In the genomic region with DNA sequence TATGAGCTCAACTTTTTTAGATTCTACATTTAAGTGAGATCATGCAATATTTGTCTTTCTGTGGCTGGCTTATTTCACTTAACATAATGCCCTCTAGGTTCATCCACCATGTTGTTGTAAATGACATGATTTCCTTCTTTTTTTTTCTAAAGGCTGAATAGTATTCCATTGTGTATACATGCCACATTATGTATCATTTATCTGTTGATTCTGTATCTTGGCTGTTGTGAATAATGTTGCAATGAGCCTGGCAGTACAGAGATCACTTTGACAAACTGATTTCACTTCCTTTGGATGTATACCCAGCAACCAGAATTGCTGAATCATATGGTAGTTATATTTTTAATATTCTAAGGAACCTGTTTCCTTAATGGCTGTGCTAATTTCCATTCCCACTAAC, we compare ENCODE assay signal across 25 cellular contexts. TPM values are rescaled to one million over a fixed set of nuclear protein-coding genes. Genes with fewer than 3 reads are reported as not detected.
A peak's percentile ranks its signal among the peaks of the same experiment; 100 is the strongest.
DNase-seq lines count a peak whose midpoint lies in the region; ATAC-seq, FAIRE-seq and TF ChIP-seq lines count a peak whose summit lies in the region.
"Had no signal": no experiment of that assay in that cellular context is flagged by ENCODE, and none has a peak within 500 bp of the region (broad histone marks: within the 10 kb centered on the region; RNA-seq: fewer than 3 reads in every experiment).

No MANE protein-coding gene starts in this region.

- no peak overlapping the region for H2BK15ac ChIP-seq in H9 (ENCODE audit: low read depth, low read length)

- no peak overlapping the region for H2BK12ac ChIP-seq in H9 (ENCODE audit: insufficient read length, low read depth, low read length)

- peaks cover 12% of the 10 kb centered on the region for H3K36me3 ChIP-seq in K562 (ENCODE audit: control insufficient read depth, insufficient read depth, low read length)
- H3K36me3 ChIP-seq in HepG2 (replicated peaks in 1 of 2; ENCODE audit: control insufficient read depth in 1 of 2, insufficient read depth in 2 of 2, low read length in 2 of 2) = peaks cover 3 to 21% of the 10 kb centered on the region in 2 experiments; a peak in 4 of 5 replicates

- no peak overlapping the region for H3K4me3 Mint-ChIP-seq in activated CD8-positive, alpha-beta memory T cell treated with anti-CD3 and anti-CD28 coated beads, Interleukin-2, amount 10 ng/mL, durations not matched to agents 7 days and 5 days
- H3K4me3 Mint-ChIP-seq in H9 = no peak overlapping the region
- H3K4me3 Mint-ChIP-seq: CD4-positive, alpha-beta T cell had no signal

- no peaks in the 10 kb centered on the region for H3K27me3 Mint-ChIP-seq in activated CD8-positive, alpha-beta memory T cell treated with anti-CD3 and anti-CD28 coated beads, Interleukin-2, amount 10 ng/mL, durations not matched to agents 7 days and 5 days
- H3K27me3 Mint-ChIP-seq in H9 (ENCODE audit: low read depth) = no peaks in the 10 kb centered on the region
- H3K27me3 Mint-ChIP-seq: CD4-positive, alpha-beta T cell had no signal

- in situ Hi-C loops in K562 (cut with MboI) = no loop called here
- in situ Hi-C loops in HepG2 (cut with HindIII; ENCODE audit: extremely low pct_ligation_motif_present, low pct_unique_long_range_greater_than_20kb) = no loop called here

- H3K27me3 ChIP-seq in K562 (ENCODE audit: control insufficient read depth in 2 of 2, insufficient read depth in 2 of 2, low read length in 2 of 2) (no peaks in the 10 kb centered on the region), HepG2 (ENCODE audit: control insufficient read depth in 1 of 2, insufficient read depth in 2 of 2, low read length in 2 of 2) (no peaks in the 10 kb centered on the region), H9 (ENCODE audit: insufficient read depth, low read length) (no peaks in the 10 kb centered on the region)
- H3K27me3 ChIP-seq: SJCRH30 had no signal

- H4K8ac ChIP-seq in H9 (replicated peaks; ENCODE audit: insufficient read length, low read depth, low read length) = no peak overlapping the region

- no peak overlapping the region for H3K9ac ChIP-seq in K562 (ENCODE audit: insufficient read depth in 1 of 2, low read depth in 2 of 2, low read length in 2 of 2)
- no peak overlapping the region for H3K9ac ChIP-seq in HepG2 (ENCODE audit: insufficient read depth, low read depth, low read length)
- no peak overlapping the region for H3K9ac ChIP-seq in H9 (ENCODE audit: extremely low read depth, insufficient read length, low read length)

- no peak overlapping the region for H2AK5ac ChIP-seq in H9 (ENCODE audit: insufficient read length, low read length)

- intact Hi-C loops in K562 (cut with micrococcal nuclease) = no loop called here
- intact Hi-C loops in HepG2 (cut with micrococcal nuclease; ENCODE audit: unreplicated experiment) = no loop called here

- CTCF ChIA-PET in activated CD8-positive, alpha-beta memory T cell treated with anti-CD3 and anti-CD28 coated beads, Interleukin-2, amount 10 ng/mL, durations not matched to agents 7 days and 5 days (lab: Charles Lee) = interaction anchor here (1.1 kb wide), 1 partner anchor 14 kb away, joined by 3 read pairs; no protein-coding TSS in a partner anchor
- CTCF ChIA-PET in K562 (lab: Yijun Ruan, JAX; ENCODE audit: low intra/inter-chr PET ratio) = no interaction called here
- CTCF ChIA-PET in HepG2 (lab: Yijun Ruan, JAX; ENCODE audit: low intra/inter-chr PET ratio, low total read pairs) = no interaction called here

- no peak for ATAC-seq in activated CD8-positive, alpha-beta memory T cell treated with anti-CD3 and anti-CD28 coated beads, Interleukin-2, amount 10 ng/mL, durations not matched to agents 7 days and 5 days
- ATAC-seq in K562 = no peak
- no peak for ATAC-seq in HepG2
- ATAC-seq in HG03108 (IDR thresholded peaks at IDR 0.05; ENCODE audit: unreplicated experiment) = no peak
- no peak for ATAC-seq in GM21367 (IDR thresholded peaks at IDR 0.05; ENCODE audit: unreplicated experiment)
- ATAC-seq: Right ventricle myocardium inferior had no signal

- H4K5ac ChIP-seq in H9 (ENCODE audit: insufficient read length, low read depth, low read length) = no peak overlapping the region

- H3K23me2 ChIP-seq in H9 (ENCODE audit: insufficient read length, low read depth, low read length, poor library complexity, severe bottlenecking) = no peaks in the 10 kb centered on the region

- peaks cover 50% of the 10 kb centered on the region for H3K36me3 Mint-ChIP-seq in activated CD8-positive, alpha-beta memory T cell treated with anti-CD3 and anti-CD28 coated beads, Interleukin-2, amount 10 ng/mL, durations not matched to agents 7 days and 5 days
- H3K36me3 Mint-ChIP-seq in H9 (ENCODE audit: insufficient read depth in 1 of 3, low read depth in 3 of 3) = peaks cover 6 to 26% (median 24%) of the 10 kb centered on the region in 3 experiments; a peak in 6 of 7 replicates

- H3K9me3 ChIP-seq in K562 (replicated peaks; ENCODE audit: control insufficient read depth, insufficient read depth, low read depth, low read length) = no peaks in the 10 kb centered on the region
- H3K9me3 ChIP-seq in HepG2 (ENCODE audit: low read length) = no peaks in the 10 kb centered on the region
- no peaks in the 10 kb centered on the region for H3K9me3 ChIP-seq in H9 (ENCODE audit: control insufficient read depth, low read depth, low read length)
- H3K9me3 ChIP-seq: SJCRH30 had no signal

- no peaks in the 10 kb centered on the region for H3K79me2 ChIP-seq in K562 (ENCODE audit: control insufficient read depth, insufficient read depth, low read length)
- no peaks in the 10 kb centered on the region for H3K79me2 ChIP-seq in HepG2 (ENCODE audit: insufficient read depth, low read length)
- no peaks in the 10 kb centered on the region for H3K79me2 ChIP-seq in H9 (ENCODE audit: insufficient read depth, low read length)

- no peaks in the 10 kb centered on the region for H3K9me3 Mint-ChIP-seq in activated CD8-positive, alpha-beta memory T cell treated with anti-CD3 and anti-CD28 coated beads, Interleukin-2, amount 10 ng/mL, durations not matched to agents 7 days and 5 days (ENCODE audit: low read depth)
- no peaks in the 10 kb centered on the region for H3K9me3 Mint-ChIP-seq in H9
- H3K9me3 Mint-ChIP-seq: CD4-positive, alpha-beta T cell had no signal

- H3K27ac Mint-ChIP-seq in activated CD8-positive, alpha-beta memory T cell treated with anti-CD3 and anti-CD28 coated beads, Interleukin-2, amount 10 ng/mL, durations not matched to agents 7 days and 5 days = peak overlapping the region; percentile 22
- H3K27ac Mint-ChIP-seq in H9 = no peak overlapping the region
- H3K27ac Mint-ChIP-seq: CD4-positive, alpha-beta T cell had no signal

- POLR2A ChIA-PET in K562 (lab: Yijun Ruan, JAX) = interaction anchor here (1.3 to 1.9 kb wide), 2 partner anchors 9 to 11 kb away, joined by 4 to 5 read pairs; no protein-coding TSS in a partner anchor
- POLR2A ChIA-PET in HepG2 (lab: Yijun Ruan, JAX) = no interaction called here

- H3K56ac ChIP-seq in H9 (ENCODE audit: insufficient read length, low read depth, low read length) = no peak overlapping the region

- no peak for TF ChIP-seq POLR2A in K562 (conservative IDR thresholded peaks at IDR 0.05)
- TF ChIP-seq POLR2A in HepG2 (IDR thresholded peaks at IDR 0.05; ENCODE audit: insufficient read depth in 1 of 2, low read depth in 2 of 2, low read length in 2 of 2) = no peak

- H3K79me1 ChIP-seq in H9 (ENCODE audit: insufficient read depth, low read depth, low read length, poor library complexity, severe bottlenecking) = peaks cover 5% of the 10 kb centered on the region

- peaks cover 25% of the 10 kb centered on the region for H3K4me1 Mint-ChIP-seq in activated CD8-positive, alpha-beta memory T cell treated with anti-CD3 and anti-CD28 coated beads, Interleukin-2, amount 10 ng/mL, durations not matched to agents 7 days and 5 days
- H3K4me1 Mint-ChIP-seq in H9 = peaks cover 4 to 6% of the 10 kb centered on the region in 2 experiments

- H2BK20ac ChIP-seq in H9 (ENCODE audit: low read depth, low read length, poor library complexity, severe bottlenecking) = no peak overlapping the region

- peak; percentile 35 for FAIRE-seq in K562 (lab: Jason Lieb, UNC)
- no peak for FAIRE-seq in HepG2 (lab: Jason Lieb, UNC)
- FAIRE-seq: D721Med had no signal

- H3K4ac ChIP-seq in H9 (ENCODE audit: low read depth, low read length) = no peak overlapping the region

- H3K4me1 ChIP-seq in K562 (replicated peaks in 1 of 2; ENCODE audit: control insufficient read depth in 2 of 2, insufficient read depth in 2 of 2, low read length in 2 of 2) (peaks cover 0 to 5% of the 10 kb centered on the region in 2 experiments; a peak in 3 of 5 replicates), HepG2 (ENCODE audit: insufficient read depth, low read length) (peaks cover 11% of the 10 kb centered on the region), H9 (ENCODE audit: insufficient read depth, low read length) (no peaks in the 10 kb centered on the region)

- no peak overlapping the region for H3K14ac ChIP-seq in H9 (ENCODE audit: insufficient read depth, low read length)

- TF ChIP-seq EP300 in K562 (IDR thresholded peaks at IDR 0.05; ENCODE audit: low read length) (no peak), HepG2 (IDR thresholded peaks at IDR 0.05; ENCODE audit: low read depth in 2 of 2, low read length in 2 of 2) (no peak), HepG2 (CRISPR knock-in tag; IDR thresholded peaks at IDR 0.05; ENCODE audit: borderline replicate concordance) (no peak)

- no peak overlapping the region for H3K18ac ChIP-seq in H9 (ENCODE audit: insufficient read length, low read depth, low read length)

- H3K4me3 ChIP-seq in K562 = no peak overlapping the region
- H3K4me3 ChIP-seq in HepG2 (replicated peaks in 1 of 3; ENCODE audit: insufficient read depth in 1 of 3, low read depth in 2 of 3, low read length in 3 of 3) = no peak overlapping the region
- H3K4me3 ChIP-seq: PC-9, SJCRH30 had no signal

- no peak overlapping the region for H3T11ph ChIP-seq in H9 (ENCODE audit: low read length)

- H2AFZ ChIP-seq in K562 (ENCODE audit: low read depth, low read length) = no peak overlapping the region
- no peak overlapping the region for H2AFZ ChIP-seq in HepG2 (ENCODE audit: low read length)
- no peak overlapping the region for H2AFZ ChIP-seq in H9 (ENCODE audit: low read length)
- H2AFZ ChIP-seq: PC-9 had no signal

- DNase-seq in activated CD8-positive, alpha-beta memory T cell treated with anti-CD3 and anti-CD28 coated beads, Interleukin-2, amount 10 ng/mL, durations not matched to agents 7 days and 5 days = no peak
- no peak for DNase-seq in activated CD8-positive, alpha-beta memory T cell treated with anti-CD3 and anti-CD28 coated beads, Interleukin-2, amount 50 U/mL, for 48 hours
- DNase-seq in K562 (ENCODE audit: extremely low read depth in 1 of 4, low spot score in 3 of 4) (no peak), HepG2 (ENCODE audit: low spot score) (peak; percentile 47), H9 (no peak)
- DNase-seq: 8988T; CD4-positive, alpha-beta T cell; GOT3; HCEC 1CT; KBM-7; NCI-H1048; NCI-H1417; NCI-H1694; NCI-H2081; NCI-H2227 treated with DMSO at 0.1 percent for 48 hours; NCI-H526 treated with DMSO at 0.1 percent for 48 hours; PC-9; SJCRH30 had no signal

- BruUV-seq in K562 (replicated peaks; lab: Mats Ljungman, UMichigan) (no TSS peak), HepG2 (replicated peaks; lab: Mats Ljungman, UMichigan) (no TSS peak)

- no peak for TF ChIP-seq CTCF in K562 (IDR thresholded peaks at IDR 0.05 in 2 of 3, conservative IDR thresholded peaks at IDR 0.05 in 1 of 3; ENCODE audit: insufficient read depth in 2 of 3, low read depth in 1 of 3, low read length in 3 of 3)
- TF ChIP-seq CTCF in HepG2 (CRISPR knock-in tag; IDR thresholded peaks at IDR 0.05) = no peak
- no peak for TF ChIP-seq CTCF in H9 (conservative IDR thresholded peaks at IDR 0.05)

- no peak overlapping the region for H4K91ac ChIP-seq in H9 (ENCODE audit: insufficient read length, low read depth, low read length)

- TF ChIP-seq RAD21 in K562 (CRISPR knock-in tag; conservative IDR thresholded peaks at IDR 0.05 in 1 of 2, IDR thresholded peaks at IDR 0.05 in 1 of 2) = no peak
- TF ChIP-seq RAD21 in HepG2 (CRISPR knock-in tag; IDR thresholded peaks at IDR 0.05) = no peak

- H3K4me2 ChIP-seq in K562 (ENCODE audit: insufficient read depth, low read length) (no peak overlapping the region), HepG2 (ENCODE audit: low read depth, low read length) (no peak overlapping the region), H9 (ENCODE audit: insufficient read depth, insufficient read length, low read length) (no peak overlapping the region)
- H3K4me2 ChIP-seq: PC-9 had no signal

- no peaks in the 10 kb centered on the region for H4K20me1 ChIP-seq in K562 (replicated peaks; ENCODE audit: control insufficient read depth, insufficient read depth, low read length)
- no peaks in the 10 kb centered on the region for H4K20me1 ChIP-seq in HepG2 (ENCODE audit: insufficient read depth, low read length)
- H4K20me1 ChIP-seq in H9 (ENCODE audit: control insufficient read depth, insufficient read depth, insufficient read length) = no peaks in the 10 kb centered on the region

- H3K27ac ChIP-seq in K562 (ENCODE audit: extremely low read depth, low read depth, low read length) (no peak overlapping the region), HepG2 (ENCODE audit: extremely low read length, insufficient read depth, low read length) (no peak overlapping the region), H9 (ENCODE audit: insufficient read length, low read depth, low read length) (no peak overlapping the region)
- H3K27ac ChIP-seq: PC-9, SJCRH30 had no signal

- no peaks in the 10 kb centered on the region for H3K9me1 ChIP-seq in K562 (ENCODE audit: control insufficient read depth, insufficient read depth, low read length)

- H2BK120ac ChIP-seq in H9 (ENCODE audit: low read depth, low read length, poor library complexity, severe bottlenecking) = no peak overlapping the region

- no peak overlapping the region for H3K23ac ChIP-seq in H9 (ENCODE audit: insufficient read length, low read depth, low read length)

- no peak overlapping the region for H2BK5ac ChIP-seq in H9 (ENCODE audit: insufficient read length, low read length)

RNA-seq across cellular contexts. Expression of a gene that starts 19.1 kb away (rescaled TPM):
- total RNA-seq in activated CD8-positive, alpha-beta memory T cell treated with anti-CD3 and anti-CD28 coated beads, Interleukin-2, amount 10 ng/mL, durations not matched to agents 7 days and 5 days = 10 to 100 TPM; 11.5 to 12.8 TPM
- total RNA-seq in K562 (2011; cell fraction: chromatin; rRNA removed; ENCODE audit: low replicate concordance) = 22.7 and 26.4 TPM in 2 replicates
- total RNA-seq in K562 (2011; cell fraction: nucleolus; rRNA removed) = 9.8 and 11.3 TPM in 2 replicates
- total RNA-seq in K562 (2011; cell fraction: nucleoplasm; rRNA removed) = 17.7 and 31.7 TPM in 2 replicates
- total RNA-seq in K562 (2014; rRNA removed) (6.7 and 7.0 TPM in 2 replicates), K562 (2014; rRNA removed; fragmentation: Illumina TruSeq; extraction: Trizol) (2.7 and 3.9 TPM in 2 replicates), K562 (2015; rRNA removed; fragmentation: Illumina TruSeq; extraction: Trizol) (4.0 and 4.1 TPM in 2 replicates), K562 (2021) (8.1 and 8.3 TPM in 2 replicates), HepG2 (2016; rRNA removed; fragmentation: Illumina TruSeq; extraction: Trizol) (5.9 and 6.4 TPM in 2 replicates), H9 (2021) (14.9 and 15.3 TPM in 2 replicates)
- polyA plus RNA-seq in K562 (2011; rRNA removed) (6.7 and 9.7 TPM in 2 replicates), K562 (2014; fragmentation: Illumina TruSeq; extraction: Trizol) (4.8 and 6.2 TPM in 2 replicates), K562 (2014; fragmentation: Nextera tagmentation; extraction: Ambion mirVana) (under 1 TPM; 0.58 to 0.69 TPM), K562 (2014; rRNA removed) (3.6 and 4.4 TPM in 2 replicates), HepG2 (2011; rRNA removed) (5.1 and 6.2 TPM in 2 replicates)
- 6.4 and 7.3 TPM in 2 replicates for polyA plus RNA-seq in K562 (2011; cell fraction: cytosol; rRNA removed)
- polyA plus RNA-seq in K562 (2011; cell fraction: nucleus; rRNA removed) = 13.8 and 15.6 TPM in 2 replicates
- 4.6 and 9.9 TPM in 2 replicates for polyA plus RNA-seq in K562 (2012)
- 15.4 and 19.4 TPM in 2 replicates for polyA minus RNA-seq in K562 (2011; rRNA and poly(A)+ RNA removed)
- 5.4 and 9.7 TPM in 2 replicates for polyA minus RNA-seq in K562 (2011; cell fraction: cytosol; rRNA and poly(A)+ RNA removed)
- 9.0 and 12.6 TPM in 2 replicates for polyA minus RNA-seq in K562 (2011; cell fraction: nucleus; rRNA and poly(A)+ RNA removed)
- total RNA-seq in HepG2 (2016; cell fraction: cytosol; rRNA removed; fragmentation: Illumina TruSeq; extraction: Trizol; ENCODE audit: low read depth) = 3.0 and 3.1 TPM in 2 replicates
- total RNA-seq in HepG2 (2016; cell fraction: insoluble cytoplasmic fraction; rRNA removed; fragmentation: Illumina TruSeq; extraction: Trizol) = 4.9 and 5.1 TPM in 2 replicates
- 1.9 and 2.3 TPM in 2 replicates for total RNA-seq in HepG2 (2016; cell fraction: membrane; rRNA removed; fragmentation: Illumina TruSeq; extraction: Trizol)
- 5.2 and 5.4 TPM in 2 replicates for total RNA-seq in HepG2 (2016; cell fraction: nucleus; rRNA removed; fragmentation: Illumina TruSeq; extraction: Trizol)
- 3.5 and 4.2 TPM in 2 replicates for polyA plus RNA-seq in HepG2 (2011; cell fraction: cytosol; rRNA removed)
- 9.2 and 11.2 TPM in 2 replicates for polyA plus RNA-seq in HepG2 (2011; cell fraction: nucleus; rRNA removed)
- polyA plus RNA-seq in HepG2 (2012) = 5.5 and 6.7 TPM in 2 replicates
- polyA plus RNA-seq in HepG2 (2016; cell fraction: cytosol; fragmentation: Illumina TruSeq; extraction: Trizol; ENCODE audit: low read depth) = 0.53 and 0.58 TPM in 2 replicates
- polyA plus RNA-seq in HepG2 (2016; cell fraction: insoluble cytoplasmic fraction; fragmentation: Illumina TruSeq; extraction: Trizol; ENCODE audit: low read depth) = 4.8 and 5.4 TPM in 2 replicates
- polyA plus RNA-seq in HepG2 (2016; cell fraction: membrane; fragmentation: Illumina TruSeq; extraction: Trizol; ENCODE audit: low read depth) = 0.95 and 0.97 TPM in 2 replicates
- polyA plus RNA-seq in HepG2 (2016; cell fraction: nucleus; fragmentation: Illumina TruSeq; extraction: Trizol; ENCODE audit: insufficient read depth, low read depth) = 5.8 and 6.0 TPM in 2 replicates
- 12.8 and 14.9 TPM in 2 replicates for polyA minus RNA-seq in HepG2 (2011; rRNA and poly(A)+ RNA removed; ENCODE audit: low replicate concordance)
- 5.1 and 6.1 TPM in 2 replicates for polyA minus RNA-seq in HepG2 (2011; cell fraction: cytosol; rRNA and poly(A)+ RNA removed)
- 13.1 and 22.3 TPM in 2 replicates for polyA minus RNA-seq in HepG2 (2011; cell fraction: nucleus; rRNA and poly(A)+ RNA removed)

RNA-seq across cellular contexts. Expression of a gene that starts 48.6 kb away (rescaled TPM):
- total RNA-seq in activated CD8-positive, alpha-beta memory T cell treated with anti-CD3 and anti-CD28 coated beads, Interleukin-2, amount 10 ng/mL, durations not matched to agents 7 days and 5 days = not detected
- total RNA-seq in K562 (2011; cell fraction: chromatin; rRNA removed; ENCODE audit: low replicate concordance) = not detected in 2 replicates
- not detected in 2 replicates for total RNA-seq in K562 (2011; cell fraction: nucleolus; rRNA removed)
- total RNA-seq in K562 (2011; cell fraction: nucleoplasm; rRNA removed) = not detected in 2 replicates
- total RNA-seq in K562 (2014; rRNA removed) (0.05 TPM in 1 of 2 replicates, not detected in the other), K562 (2014; rRNA removed; fragmentation: Illumina TruSeq; extraction: Trizol) (0.04 TPM in 1 of 2 replicates, not detected in the other), K562 (2015; rRNA removed; fragmentation: Illumina TruSeq; extraction: Trizol) (not detected in 2 replicates), K562 (2021) (not detected in 2 replicates), HepG2 (2016; rRNA removed; fragmentation: Illumina TruSeq; extraction: Trizol) (0.02 TPM in 1 of 2 replicates, not detected in the other), H9 (2021) (2.5 and 2.6 TPM in 2 replicates)
- polyA plus RNA-seq in K562 (2011; rRNA removed) (0.04 TPM in 1 of 2 replicates, not detected in the other), K562 (2014; fragmentation: Illumina TruSeq; extraction: Trizol) (not detected in 2 replicates), K562 (2014; fragmentation: Nextera tagmentation; extraction: Ambion mirVana) (not detected), K562 (2014; rRNA removed) (0.01 TPM in 1 of 2 replicates, not detected in the other), HepG2 (2011; rRNA removed) (0.03 TPM in 1 of 2 replicates, not detected in the other)
- polyA plus RNA-seq in K562 (2011; cell fraction: cytosol; rRNA removed) = 0.01 TPM in 2 replicates
- polyA plus RNA-seq in K562 (2011; cell fraction: nucleus; rRNA removed) = not detected in 2 replicates
- 0.10 TPM in 1 of 2 replicates, not detected in the other for polyA plus RNA-seq in K562 (2012)
- 0.03 TPM in 1 of 2 replicates, not detected in the other for polyA minus RNA-seq in K562 (2011; rRNA and poly(A)+ RNA removed)
- not detected in 2 replicates for polyA minus RNA-seq in K562 (2011; cell fraction: cytosol; rRNA and poly(A)+ RNA removed)
- not detected in 2 replicates for polyA minus RNA-seq in K562 (2011; cell fraction: nucleus; rRNA and poly(A)+ RNA removed)
- total RNA-seq in HepG2 (2016; cell fraction: cytosol; rRNA removed; fragmentation: Illumina TruSeq; extraction: Trizol; ENCODE audit: low read depth) = not detected in 2 replicates
- 0.02 TPM in 1 of 2 replicates, not detected in the other for total RNA-seq in HepG2 (2016; cell fraction: insoluble cytoplasmic fraction; rRNA removed; fragmentation: Illumina TruSeq; extraction: Trizol)
- total RNA-seq in HepG2 (2016; cell fraction: membrane; rRNA removed; fragmentation: Illumina TruSeq; extraction: Trizol) = not detected in 2 replicates
- total RNA-seq in HepG2 (2016; cell fraction: nucleus; rRNA removed; fragmentation: Illumina TruSeq; extraction: Trizol) = not detected in 2 replicates
- polyA plus RNA-seq in HepG2 (2011; cell fraction: cytosol; rRNA removed) = 0.01 TPM in 1 of 2 replicates, not detected in the other
- 0.02 TPM in 1 of 2 replicates, not detected in the other for polyA plus RNA-seq in HepG2 (2011; cell fraction: nucleus; rRNA removed)
- polyA plus RNA-seq in HepG2 (2012) = not detected in 2 replicates
- polyA plus RNA-seq in HepG2 (2016; cell fraction: cytosol; fragmentation: Illumina TruSeq; extraction: Trizol; ENCODE audit: low read depth) = not detected in 2 replicates
- not detected in 2 replicates for polyA plus RNA-seq in HepG2 (2016; cell fraction: insoluble cytoplasmic fraction; fragmentation: Illumina TruSeq; extraction: Trizol; ENCODE audit: low read depth)
- 0.07 TPM in 1 of 2 replicates, not detected in the other for polyA plus RNA-seq in HepG2 (2016; cell fraction: membrane; fragmentation: Illumina TruSeq; extraction: Trizol; ENCODE audit: low read depth)
- not detected in 2 replicates for polyA plus RNA-seq in HepG2 (2016; cell fraction: nucleus; fragmentation: Illumina TruSeq; extraction: Trizol; ENCODE audit: insufficient read depth, low read depth)
- 1.2 TPM in 1 of 2 replicates, not detected in the other for polyA minus RNA-seq in HepG2 (2011; rRNA and poly(A)+ RNA removed; ENCODE audit: low replicate concordance)
- not detected in 2 replicates for polyA minus RNA-seq in HepG2 (2011; cell fraction: cytosol; rRNA and poly(A)+ RNA removed)
- not detected in 2 replicates for polyA minus RNA-seq in HepG2 (2011; cell fraction: nucleus; rRNA and poly(A)+ RNA removed)
- total RNA-seq: CD4-positive, alpha-beta T cell; LHCN-M2; RPMI7951 had no signal
- polyA plus RNA-seq: BJ had no signal
